Comparison of ENCODE assay signal across 8 cellular contexts in genomic region chr21:36320421-36321324, GRCh38. TPM values are rescaled to one million over a fixed set of nuclear protein-coding genes. Genes with fewer than 3 reads are reported as not detected.
DNase-seq lines count a peak whose midpoint lies in the region; ATAC-seq, FAIRE-seq and TF ChIP-seq lines count a peak whose summit lies in the region.

No MANE protein-coding gene starts in this region.

- H3K4me1 ChIP-seq in adipocyte (ENCODE audit: control insufficient read depth, insufficient read depth, low read length) (peaks cover 39% of the 10 kb centered on the region), pancreas (peaks cover 17 to 29% (median 25%) of the 10 kb centered on the region in 3 donors)

- H3K9ac ChIP-seq in adipocyte (ENCODE audit: low read length), result peak overlapping the region; percentile 86

- peak overlapping the region; percentile 88 to 98 (median 97) for H3K27ac ChIP-seq in pancreas

- H3K4me3 ChIP-seq in adipocyte (ENCODE audit: low read length) (peak overlapping the region; percentile 91), pancreas (peak overlapping the region; percentile 72 to 94 (median 86))

- FAIRE-seq in pancreas (lab: Jason Lieb, UNC), result no peak

- WGBS in pancreas, 2 donors, result 0 to 1% methylated on average over 50 to 62 of the region's 62 CpGs

- intact Hi-C loops in cardiac septum (cut with DNase I) (loop anchor here (5.0 kb wide), 3 partner anchors 163 to 253 kb away; partner anchors contain the start of genes CBR3 and DOP1B), pancreas (cut with DNase I) (no loop called here)

- H3K27me3 ChIP-seq in adipocyte (replicated peaks; ENCODE audit: control insufficient read depth, insufficient read depth, low read length) (no peaks in the 10 kb centered on the region), pancreas (no peaks in the 10 kb centered on the region)

- no peaks in the 10 kb centered on the region for H3K9me3 ChIP-seq in adipocyte (ENCODE audit: control insufficient read depth, low read length)
- no peaks in the 10 kb centered on the region for H3K9me3 ChIP-seq in pancreas

- H3K36me3 ChIP-seq in adipocyte (ENCODE audit: control insufficient read depth, insufficient read depth, low read length, severe bottlenecking) (peaks cover 3% of the 10 kb centered on the region), pancreas (no peaks in the 10 kb centered on the region)

- TF ChIP-seq CTCF in pancreas (IDR thresholded peaks at IDR 0.05), result no peak

- DNase-seq in DMS114 treated with DMSO at 0.1 percent for 48 hours (lab: John Stamatoyannopoulos, UW; ENCODE audit: unreplicated experiment) (peak; percentile 14), NCI-H82 treated with DMSO at 0.1 percent for 48 hours (lab: John Stamatoyannopoulos, UW; ENCODE audit: unreplicated experiment) (peak; percentile 32), adipocyte (ENCODE audit: low read depth) (peak; percentile 85), cardiac septum (ENCODE audit: low spot score) (peak; percentile 89), pancreas (peak in 4 of 6 donors; percentile 68 to 87 (median 82))
- no peak for DNase-seq in effector CD4-positive, alpha-beta T cell

- peak; percentile 43 for ATAC-seq in GM19328 (IDR thresholded peaks at IDR 0.05; ENCODE audit: unreplicated experiment)
- ATAC-seq in HG03460 (IDR thresholded peaks at IDR 0.05; ENCODE audit: unreplicated experiment), result peak; percentile 48
- peak; percentile 48 to 62 (median 52) for ATAC-seq in pancreas

RNA-seq across cellular contexts. Expression of gene MORC3, which starts 0.7 kb away (rescaled TPM):
- total RNA-seq in cardiac septum (18.5 TPM), pancreas (10 to 100 TPM in 5 of 6 donors, 1 to 10 TPM in 1; 8.4 to 19.8 (median 10.9) TPM)
- 10 to 100 TPM in 1 of 2 donors, 1 to 10 TPM in 1; 8.1 to 10.2 TPM for polyA plus RNA-seq in pancreas
